In the genomic region with DNA sequence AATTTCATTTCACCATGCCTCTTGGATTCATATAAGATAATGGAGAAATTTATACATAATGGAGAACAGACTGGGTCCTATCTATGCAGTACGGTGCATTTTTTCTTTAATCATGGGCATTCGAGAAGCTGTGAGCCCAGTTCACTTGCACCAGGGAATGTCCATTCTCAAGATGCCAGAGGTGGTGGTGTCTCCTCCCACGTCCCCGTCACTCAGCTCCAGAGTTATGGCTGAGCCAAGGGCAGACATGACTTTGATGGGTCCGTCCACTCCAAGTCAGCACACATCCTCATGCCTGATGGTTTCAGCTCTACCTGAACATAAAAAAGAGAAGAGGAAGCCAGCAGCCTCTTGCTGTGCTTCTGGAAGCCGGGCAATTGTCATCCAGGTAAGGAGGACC, we compare ENCODE assay signal across 7 cellular contexts. TPM values are rescaled to one million over a fixed set of nuclear protein-coding genes. Genes with fewer than 3 reads are reported as not detected.
"Had no signal": no experiment of that assay in that cellular context is flagged by ENCODE, and none has a peak within 500 bp of the region (broad histone marks: within the 10 kb centered on the region; RNA-seq: fewer than 3 reads in every experiment).

No MANE protein-coding gene starts in this region.

- H3K4me3 ChIP-seq: GM23338, HAP-1, K562 had no signal

- H3K9me3 ChIP-seq: HAP-1 had no signal

- H3K4me1 ChIP-seq: HAP-1 had no signal

- H3K36me3 ChIP-seq: HAP-1 had no signal

- DNase-seq: HFFc6, IMR-90 had no signal

- H2AFZ ChIP-seq: GM23338 had no signal

- H3K4me2 ChIP-seq: GM23338 had no signal

- ATAC-seq: GM23338, HCT116, K562 had no signal

RNA-seq across cellular contexts. Expression of gene CREG2, which starts 42.1 kb away (rescaled TPM):
- total RNA-seq: HFFc6, HT-29, IMR-90, K562 had no signal
- polyA plus RNA-seq: K562 had no signal

RNA-seq across cellular contexts. Expression of gene RFX8, which starts 45.5 kb away (rescaled TPM):
- total RNA-seq: HT-29, K562 had no signal
- polyA plus RNA-seq: K562 had no signal
